In the genomic region with DNA sequence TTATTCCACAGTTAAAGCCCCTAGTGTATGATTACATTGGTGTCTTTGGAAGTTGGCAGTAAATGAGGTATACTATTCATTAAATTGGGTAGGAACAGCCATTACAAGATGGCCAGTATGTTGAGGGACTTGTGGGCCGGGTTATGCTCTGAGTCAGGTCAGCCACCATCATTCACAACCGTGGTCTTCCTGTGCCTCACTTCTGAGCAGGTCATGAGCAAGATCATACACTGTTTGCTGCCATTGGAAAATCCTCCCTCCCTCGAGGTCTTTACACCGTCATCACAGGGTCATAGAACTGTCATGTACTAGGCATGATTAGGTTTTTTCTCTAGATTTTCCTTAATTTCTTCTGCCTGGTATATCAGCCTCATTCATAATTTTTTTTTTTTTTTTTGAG, we compare ENCODE assay signal across 21 cellular contexts.
"Had no signal": no experiment of that assay in that cellular context is flagged by ENCODE, and none has a peak within 500 bp of the region (broad histone marks: within the 10 kb centered on the region; RNA-seq: fewer than 3 reads in every experiment).

No MANE protein-coding gene starts in this region.

- H3K27ac Mint-ChIP-seq: dendritic cell treated with granulocyte-macrophage colony-stimulating factor and Interleukin-4, amounts not matched to agents 40 ng/mL and 50 ng/mL, for 4 days; endodermal cell; memory B cell; natural killer cell; progenitor cell of endocrine pancreas had no signal

- H3K36me3 Mint-ChIP-seq: memory B cell, natural killer cell had no signal

- DNase-seq: colonic mucosa; effector CD8-positive, alpha-beta T cell; endodermal cell; foreskin fibroblast; heart left ventricle; kidney; natural killer cell; pancreas; right lobe of liver; small intestine; stimulated activated CD4-positive, alpha-beta T cell treated with anti-CD3 and anti-CD28 coated beads, Interleukin-1b, Interleukin-23, amount 100 ng/mL, for 48 hours; stimulated activated CD4-positive, alpha-beta T cell treated with anti-CD3 and anti-CD28 coated beads, Interleukin-4, amount 100 ng/mL, for 1 hour; stimulated activated CD8-positive, alpha-beta memory T cell treated with anti-CD3 and anti-CD28 coated beads, Interleukin-4, amount 100 ng/mL, for 48 hours; stimulated activated naive CD4-positive, alpha-beta T cell treated with Interleukin-2 at 50 U/mL for 16 hours; upper lobe of left lung had no signal

- ATAC-seq: esophagus mucosa, gastroesophageal sphincter, heart left ventricle, left lobe of liver, natural killer cell, pancreas, right lobe of liver had no signal

- H3K9me3 Mint-ChIP-seq: dendritic cell treated with granulocyte-macrophage colony-stimulating factor and Interleukin-4, amounts not matched to agents 40 ng/mL and 50 ng/mL, for 4 days; endodermal cell; memory B cell; natural killer cell had no signal

- H3K27me3 Mint-ChIP-seq: dendritic cell treated with granulocyte-macrophage colony-stimulating factor and Interleukin-4, amounts not matched to agents 40 ng/mL and 50 ng/mL, for 4 days; memory B cell; progenitor cell of endocrine pancreas had no signal

- H3K4me1 Mint-ChIP-seq: endodermal cell, memory B cell, natural killer cell had no signal

- H3K4me3 Mint-ChIP-seq: dendritic cell treated with granulocyte-macrophage colony-stimulating factor and Interleukin-4, amounts not matched to agents 40 ng/mL and 50 ng/mL, for 4 days; endodermal cell; memory B cell; natural killer cell had no signal
